10 cellular contexts compared by ENCODE assay signal in the genomic region with DNA sequence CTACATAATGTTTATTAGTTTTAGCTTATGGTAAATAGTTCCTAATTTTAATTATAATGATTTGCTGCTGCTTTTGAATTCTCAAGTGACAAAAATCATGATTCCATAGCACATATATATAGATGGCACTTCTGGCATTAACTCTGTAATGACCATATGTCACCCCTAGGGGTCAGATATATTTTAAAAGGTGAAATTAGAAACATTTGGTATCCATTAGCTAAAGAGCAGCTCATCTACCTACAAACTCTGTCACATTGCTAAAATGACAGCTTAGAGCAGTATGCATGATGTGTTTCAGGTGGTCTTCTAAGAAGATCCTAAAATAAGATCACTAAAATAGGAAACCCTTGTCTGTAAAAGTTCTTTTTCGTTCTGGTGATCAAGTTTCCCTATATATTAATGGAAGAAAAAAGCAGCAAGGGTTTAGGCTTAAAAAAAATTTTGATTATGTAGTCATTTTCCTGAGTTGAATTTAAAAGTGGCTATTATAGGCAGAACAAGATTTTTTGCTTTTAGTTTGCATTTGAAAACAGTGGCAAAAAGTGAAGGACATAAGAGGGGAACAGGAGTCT.
A peak's percentile ranks its signal among the peaks of the same experiment; 100 is the strongest.
DNase-seq lines count a peak whose midpoint lies in the region; ATAC-seq, FAIRE-seq and TF ChIP-seq lines count a peak whose summit lies in the region.
"Had no signal": no experiment of that assay in that cellular context is flagged by ENCODE, and none has a peak within 500 bp of the region (broad histone marks: within the 10 kb centered on the region; RNA-seq: fewer than 3 reads in every experiment).

No MANE protein-coding gene starts in this region.

- H3K27me3 ChIP-seq in bronchial epithelial cell (ENCODE audit: control insufficient read depth, insufficient read depth, low read length) = no peaks in the 10 kb centered on the region

- H3K4me3 ChIP-seq in bronchial epithelial cell (ENCODE audit: low read depth, low read length) = no peak overlapping the region
- no peak overlapping the region for H3K4me3 ChIP-seq in coronary artery
- H3K4me3 ChIP-seq: HAP-1 had no signal

- H3K36me3 ChIP-seq in bronchial epithelial cell (ENCODE audit: control insufficient read depth, insufficient read depth, low read length) = no peaks in the 10 kb centered on the region
- H3K36me3 ChIP-seq: HAP-1 had no signal

- peak; percentile 61 for FAIRE-seq in GM19239 (lab: Jason Lieb, UNC)
- no peak for FAIRE-seq in bronchial epithelial cell (lab: Jason Lieb, UNC)
- FAIRE-seq: colon had no signal

- peak; percentile 25 to 45 for DNase-seq in AML-193 (lab: John Stamatoyannopoulos, UW)
- DNase-seq in GM19239 (ENCODE audit: insufficient read length, low spot score) = no peak
- peak; percentile 31 for DNase-seq in bronchial epithelial cell (ENCODE audit: low read depth)
- DNase-seq in hypothalamus (lab: John Stamatoyannopoulos, UW) = no peak
- DNase-seq in coronary artery (ENCODE audit: low spot score) = no peak
- DNase-seq in retina = no peak
- DNase-seq in left cardiac atrium = no peak

- ATAC-seq in HG03457 (IDR thresholded peaks at IDR 0.05; ENCODE audit: unreplicated experiment) (peak; percentile 72), left cardiac atrium (no peak)

- peak; percentile 40 for TF ChIP-seq CTCF in bronchial epithelial cell (IDR thresholded peaks at IDR 0.05; ENCODE audit: insufficient read depth, low read length, severe bottlenecking)
- no peak for TF ChIP-seq CTCF in coronary artery (IDR thresholded peaks at IDR 0.05)

- intact Hi-C loops in left cardiac atrium (cut with DNase I) = loop anchor here in 1 of 2 donors (10.0 kb wide), 1 partner anchor 284 kb away; no protein-coding TSS in a partner anchor

- H3K27ac ChIP-seq in coronary artery = no peak overlapping the region

Comparison
In these comparisons a context has a peak if more than half of its experiments do, and no peak if none do; other contexts are left out.
1. DNase-seq: peak in AML-193 (2 of 2) and bronchial epithelial cell (single experiment); none in GM19239 (single experiment), hypothalamus (0 of 51), coronary artery (single experiment), retina (single experiment) and left cardiac atrium (single experiment).